8 cellular contexts compared by ENCODE assay signal in the genomic region with DNA sequence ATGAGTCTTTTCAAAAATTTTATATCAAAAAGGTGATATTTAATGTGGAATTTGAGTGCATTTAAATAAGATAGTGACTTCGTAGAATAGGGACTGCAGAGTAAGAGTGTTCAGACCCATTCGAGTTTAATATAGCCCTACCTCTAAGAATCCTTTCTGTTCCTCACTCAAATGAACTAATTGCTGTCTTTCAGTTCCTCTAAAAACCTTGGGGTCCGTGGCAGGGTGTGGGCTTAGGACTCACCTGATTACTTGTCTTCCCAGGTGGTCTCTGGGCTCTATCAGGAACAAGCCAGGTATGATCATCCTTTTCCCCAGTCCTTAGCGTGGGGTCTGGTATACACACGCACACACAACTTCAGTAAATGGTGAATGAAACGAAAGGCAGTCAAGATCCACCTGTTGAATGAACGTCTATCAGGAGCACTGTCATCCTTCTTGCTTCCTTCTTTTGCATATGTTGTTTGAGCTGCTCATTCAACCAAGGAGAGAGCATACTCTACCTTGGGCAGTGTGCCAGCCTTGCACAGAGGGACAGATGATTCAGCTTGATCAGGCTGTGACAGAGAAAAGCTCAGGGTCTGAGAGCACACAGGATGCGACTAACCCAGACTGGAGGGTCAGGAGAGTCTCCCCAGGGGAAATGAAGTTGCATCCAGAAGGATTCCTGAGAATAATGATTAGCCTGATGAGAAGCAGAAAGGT. TPM values are rescaled to one million over a fixed set of nuclear protein-coding genes. Genes with fewer than 3 reads are reported as not detected.
DNase-seq lines count a peak whose midpoint lies in the region; ATAC-seq and TF ChIP-seq lines count a peak whose summit lies in the region.

No MANE protein-coding gene starts in this region.

- TF ChIP-seq POLR2A in prostate gland (IDR thresholded peaks at IDR 0.05) = no peak

- peak; percentile 93 for DNase-seq in DMS79 (lab: John Stamatoyannopoulos, UW)
- peak; percentile 87 for DNase-seq in KBM-7
- peak; percentile 22 for DNase-seq in OCI-M2 (lab: John Stamatoyannopoulos, UW; ENCODE audit: unreplicated experiment)
- peak; percentile 27 for DNase-seq in activated effector memory CD4-positive, alpha-beta T cell treated with Interleukin-2 at 50 U/mL for 16 hours
- peak; percentile 72 for DNase-seq in Right ventricle myocardium inferior (ENCODE audit: missing footprints)
- peak; percentile 71 for DNase-seq in prostate gland (ENCODE audit: low spot score)
- DNase-seq in 8988T = no peak

- H3K36me3 ChIP-seq in prostate gland = no peaks in the 10 kb centered on the region

- TF ChIP-seq CTCF in prostate gland (IDR thresholded peaks at IDR 0.05) = no peak

- ATAC-seq in GM21619 (IDR thresholded peaks at IDR 0.05; ENCODE audit: unreplicated experiment) (peak; percentile 67), Right ventricle myocardium inferior (no peak)

- peak overlapping the region; percentile 97 to 98 for H3K27ac ChIP-seq in prostate gland

- in situ Hi-C loops in KBM-7 (cut with MboI; ENCODE audit: low pct_unique_long_range_greater_than_20kb, low sequenced_read_pairs) = no loop called here

- peaks cover 9% of the 10 kb centered on the region for H3K4me1 ChIP-seq in prostate gland (replicated peaks)

- 51% methylated on average over 8 of the region's 8 CpGs for WGBS in prostate gland

- no peak overlapping the region for H3K4me3 ChIP-seq in prostate gland

- H3K9me3 ChIP-seq in prostate gland = no peaks in the 10 kb centered on the region

- no peaks in the 10 kb centered on the region for H3K27me3 ChIP-seq in prostate gland (replicated peaks; ENCODE audit: insufficient read depth)

- intact Hi-C loops in Right ventricle myocardium inferior (cut with DNase I) = loop anchor here (5.0 kb wide), 1 partner anchor 37 kb away; no protein-coding TSS in a partner anchor
- intact Hi-C loops in prostate gland (cut with DNase I) = no loop called here

RNA-seq across cellular contexts. Expression of a gene that starts 1.2 kb away (rescaled TPM):
- 120 TPM for total RNA-seq in Right ventricle myocardium inferior
- 10 to 100 TPM; 75.1 to 81.5 TPM for total RNA-seq in prostate gland
